8 cellular contexts compared by ENCODE assay signal in genomic region chr10:3774814-3775670, GRCh38. TPM values are rescaled to one million over a fixed set of nuclear protein-coding genes. Genes with fewer than 3 reads are reported as not detected.
A peak's percentile ranks its signal among the peaks of the same experiment; 100 is the strongest.
DNase-seq lines count a peak whose midpoint lies in the region; ATAC-seq and TF ChIP-seq lines count a peak whose summit lies in the region.

No MANE protein-coding gene starts in this region.

- H3K9me3 Mint-ChIP-seq in Caco-2 (ENCODE audit: unreplicated experiment), result no peaks in the 10 kb centered on the region

- intact Hi-C loops in Caco-2 (cut with micrococcal nuclease; ENCODE audit: unreplicated experiment), result loop anchor here (5.0 kb wide), 1 partner anchor 108 kb away; no protein-coding TSS in a partner anchor

- BruUV-seq in Caco-2 (replicated peaks; lab: Mats Ljungman, UMichigan), result no TSS peak

- CTCF ChIA-PET in Caco-2 (lab: Charles Lee), result interaction anchor here (1.0 to 1.8 kb wide), 3 partner anchors 11 to 77 kb away, joined by 3 to 6 read pairs (median 4); no protein-coding TSS in a partner anchor

- POLR2A ChIA-PET in Caco-2 (lab: Charles Lee), result interaction anchor here (1.4 to 4.0 kb wide), 3 partner anchors 10 to 13 kb away, joined by 7 to 18 read pairs (median 14); partner anchors contain the start of gene KLF6

- no peaks in the 10 kb centered on the region for H3K9me3 ChIP-seq in Caco-2
- H3K9me3 ChIP-seq in mucosa of stomach (ENCODE audit: control insufficient read depth, low read length), result no peaks in the 10 kb centered on the region

- H3K36me3 Mint-ChIP-seq in Caco-2 (ENCODE audit: insufficient read depth, unreplicated experiment), result peaks cover 80% of the 10 kb centered on the region

- no peaks in the 10 kb centered on the region for H3K27me3 ChIP-seq in Caco-2 (replicated peaks; ENCODE audit: control insufficient read depth, insufficient read depth, low read length)
- H3K27me3 ChIP-seq in mucosa of stomach (ENCODE audit: control insufficient read depth, insufficient read depth, low read length), result no peaks in the 10 kb centered on the region

- peak overlapping the region; percentile 43 for H3K4me3 Mint-ChIP-seq in Caco-2 (ENCODE audit: unreplicated experiment)

- H3K27me3 Mint-ChIP-seq in Caco-2 (ENCODE audit: insufficient read depth, unreplicated experiment), result no peaks in the 10 kb centered on the region

- peak overlapping the region; percentile 28 for H3K9ac ChIP-seq in mucosa of stomach (ENCODE audit: low read length)

- peaks cover 44% of the 10 kb centered on the region for H3K4me1 Mint-ChIP-seq in Caco-2 (ENCODE audit: low read depth, unreplicated experiment)

- ATAC-seq in HG02571 (IDR thresholded peaks at IDR 0.05; ENCODE audit: unreplicated experiment) (no peak), HG03354 (IDR thresholded peaks at IDR 0.05; ENCODE audit: poor library complexity, severe bottlenecking, unreplicated experiment) (no peak)

- no peak for TF ChIP-seq CTCF in Caco-2 (IDR thresholded peaks at IDR 0.05; ENCODE audit: insufficient read depth in 1 of 2, low read depth in 1 of 2, low read length in 1 of 2, severe bottlenecking in 1 of 2, unreplicated experiment in 1 of 2)

- no peak for DNase-seq in Caco-2
- DNase-seq in dermis blood vessel endothelial cell, result peak; percentile 90
- no peak for DNase-seq in NK-92 (lab: John Stamatoyannopoulos, UW; ENCODE audit: unreplicated experiment)
- no peak for DNase-seq in germinal center (ENCODE audit: low spot score)

- H3K4me1 ChIP-seq in Caco-2, result peaks cover 49% of the 10 kb centered on the region
- H3K4me1 ChIP-seq in mucosa of stomach (ENCODE audit: control insufficient read depth, insufficient read depth, low read length), result peaks cover 44% of the 10 kb centered on the region

- H3K4me3 ChIP-seq in Caco-2 (ENCODE audit: low read depth, low read length) (no peak overlapping the region), mucosa of stomach (ENCODE audit: low read length) (no peak overlapping the region)

- H3K36me3 ChIP-seq in Caco-2 (ENCODE audit: control insufficient read depth, insufficient read depth, low read length) (peaks cover 12% of the 10 kb centered on the region), mucosa of stomach (ENCODE audit: control insufficient read depth, insufficient read depth, low read length) (peaks cover 25% of the 10 kb centered on the region)

- H3K27ac Mint-ChIP-seq in Caco-2 (ENCODE audit: unreplicated experiment), result peak overlapping the region; percentile 89

TF ChIP-seq in PFSK-1, 5 proteins besides CTCF, POLR2A, EP300 and RAD21:
- TF ChIP-seq TAF1 (IDR thresholded peaks at IDR 0.05; ENCODE audit: borderline replicate concordance, insufficient read depth, low read length) (no peak; the same call in 1 of the 2 replicates), SIN3A (IDR thresholded peaks at IDR 0.05; ENCODE audit: borderline replicate concordance, insufficient read depth, low read length) (peak; percentile 64; the same call in 1 of the 2 replicates)

RNA-seq across cellular contexts. Expression of gene KLF6, which starts 10.0 kb away (rescaled TPM):
- total RNA-seq in Caco-2 (2022), result 78.5 and 84.5 TPM in 2 replicates
- polyA plus RNA-seq in PFSK-1 (2012; ENCODE audit: insufficient read length, low read depth), result 54.0 TPM
- 101 and 205 TPM in 2 replicates for total RNA-seq in dermis blood vessel endothelial cell
